9 cellular contexts compared by ENCODE assay signal in genomic region chr7:50335795-50336754, GRCh38. TPM values are rescaled to one million over a fixed set of nuclear protein-coding genes. Genes with fewer than 3 reads are reported as not detected.
A peak's percentile ranks its signal among the peaks of the same experiment; 100 is the strongest.
DNase-seq lines count a peak whose midpoint lies in the region; ATAC-seq and TF ChIP-seq lines count a peak whose summit lies in the region.
"Had no signal": no experiment of that assay in that cellular context is flagged by ENCODE, and none has a peak within 500 bp of the region (broad histone marks: within the 10 kb centered on the region; RNA-seq: fewer than 3 reads in every experiment).

No MANE protein-coding gene starts in this region.

- H3K4me3 Mint-ChIP-seq in activated CD8-positive, alpha-beta memory T cell treated with anti-CD3 and anti-CD28 coated beads, Interleukin-2, amount 10 ng/mL, durations not matched to agents 7 days and 5 days, result no peak overlapping the region
- no peak overlapping the region for H3K4me3 Mint-ChIP-seq in natural killer cell

- peaks cover 97% of the 10 kb centered on the region for H3K4me1 ChIP-seq in Loucy (ENCODE audit: insufficient read depth, low read length, poor library complexity, severe bottlenecking)
- H3K4me1 ChIP-seq in esophagus muscularis mucosa, result no peaks in the 10 kb centered on the region

- peak; percentile 92 for DNase-seq in activated CD8-positive, alpha-beta memory T cell treated with anti-CD3 and anti-CD28 coated beads, Interleukin-2, amount 10 ng/mL, durations not matched to agents 7 days and 5 days
- DNase-seq in natural killer cell (peak; percentile 74), NCI-H1092 treated with DMSO at 0.1 percent for 48 hours (lab: John Stamatoyannopoulos, UW) (no peak), esophagus muscularis mucosa (ENCODE audit: extremely low spot score) (no peak), foreskin melanocyte (no peak)

- 68% methylated on average over 20 of the region's 22 CpGs for WGBS in esophagus muscularis mucosa

- H3K4me2 ChIP-seq in Loucy (ENCODE audit: low read depth, low read length, poor library complexity, severe bottlenecking), result peak overlapping the region; percentile 95

- TF ChIP-seq POLR2A in esophagus muscularis mucosa (IDR thresholded peaks at IDR 0.05; ENCODE audit: low read depth), result no peak

- H3K36me3 ChIP-seq in Loucy (ENCODE audit: insufficient read depth, low read length), result peaks cover 14% of the 10 kb centered on the region
- H3K36me3 ChIP-seq in esophagus muscularis mucosa, result no peaks in the 10 kb centered on the region

- TF ChIP-seq CTCF in Loucy (conservative IDR thresholded peaks at IDR 0.05; ENCODE audit: low read length) (peak; percentile 39; the same call in 1 of the 2 replicates), natural killer cell (IDR thresholded peaks at IDR 0.05) (no peak), esophagus muscularis mucosa (IDR thresholded peaks at IDR 0.05) (no peak)

- H3K9me2 ChIP-seq in Loucy (replicated peaks; ENCODE audit: low read depth, low read length), result no peaks in the 10 kb centered on the region

- H3K9me3 ChIP-seq in Loucy (ENCODE audit: insufficient read depth, low read depth, low read length) (no peaks in the 10 kb centered on the region), esophagus muscularis mucosa (no peaks in the 10 kb centered on the region)

- H2AFZ ChIP-seq in Loucy (ENCODE audit: low read length), result no peak overlapping the region

- peaks cover 30% of the 10 kb centered on the region for H3K4me1 Mint-ChIP-seq in activated CD8-positive, alpha-beta memory T cell treated with anti-CD3 and anti-CD28 coated beads, Interleukin-2, amount 10 ng/mL, durations not matched to agents 7 days and 5 days
- H3K4me1 Mint-ChIP-seq in natural killer cell, result peaks cover 19 to 39% of the 10 kb centered on the region in 2 donors

- no peak overlapping the region for H3K27ac ChIP-seq in esophagus muscularis mucosa (replicated peaks in 1 of 4)

- peak; percentile 22 for ATAC-seq in GM18873 (IDR thresholded peaks at IDR 0.05; ENCODE audit: low FRiP score, unreplicated experiment)
- ATAC-seq in activated CD8-positive, alpha-beta memory T cell treated with anti-CD3 and anti-CD28 coated beads, Interleukin-2, amount 10 ng/mL, durations not matched to agents 7 days and 5 days, result peak; percentile 45
- peak; percentile 74 to 82 (median 74) for ATAC-seq in natural killer cell
- ATAC-seq in GM18498 (IDR thresholded peaks at IDR 0.05; ENCODE audit: unreplicated experiment), result no peak

- H4K20me1 ChIP-seq in Loucy (ENCODE audit: insufficient read depth, low read length, poor library complexity, severe bottlenecking), result no peaks in the 10 kb centered on the region

- peaks cover 14% of the 10 kb centered on the region for H3F3A ChIP-seq in Loucy (ENCODE audit: low read depth)

- CTCF ChIA-PET in activated CD8-positive, alpha-beta memory T cell treated with anti-CD3 and anti-CD28 coated beads, Interleukin-2, amount 10 ng/mL, durations not matched to agents 7 days and 5 days (lab: Charles Lee), result interaction anchor here (0.7 to 7.7 kb wide), 10 partner anchors 8 to 131 kb away, joined by 3 to 57 read pairs (median 6); no protein-coding TSS in a partner anchor

- H3K27me3 ChIP-seq in Loucy (ENCODE audit: insufficient read depth, low read length, poor library complexity, severe bottlenecking), result no peaks in the 10 kb centered on the region
- H3K27me3 ChIP-seq in esophagus muscularis mucosa, result peaks cover 0 to 21% (median 0%) of the 10 kb centered on the region in 4 donors

- H3K4me3 ChIP-seq in Loucy (ENCODE audit: low read length, poor library complexity, severe bottlenecking), result no peak overlapping the region
- H3K4me3 ChIP-seq in esophagus muscularis mucosa, result no peak overlapping the region

- no peaks in the 10 kb centered on the region for H3K9me3 Mint-ChIP-seq in activated CD8-positive, alpha-beta memory T cell treated with anti-CD3 and anti-CD28 coated beads, Interleukin-2, amount 10 ng/mL, durations not matched to agents 7 days and 5 days (ENCODE audit: low read depth)
- H3K9me3 Mint-ChIP-seq in natural killer cell, result no peaks in the 10 kb centered on the region

- intact Hi-C loops in natural killer cell (cut with micrococcal nuclease), result loop anchor here (2.0 kb wide), 1 partner anchor 15 kb away; no protein-coding TSS in a partner anchor
- intact Hi-C loops in esophagus muscularis mucosa (cut with DNase I), result no loop called here

- peaks cover 53% of the 10 kb centered on the region for H3K36me3 Mint-ChIP-seq in activated CD8-positive, alpha-beta memory T cell treated with anti-CD3 and anti-CD28 coated beads, Interleukin-2, amount 10 ng/mL, durations not matched to agents 7 days and 5 days
- H3K36me3 Mint-ChIP-seq in natural killer cell, result no peaks in the 10 kb centered on the region

- H3K79me2 ChIP-seq in Loucy (ENCODE audit: insufficient read depth, low read length), result peaks cover 92% of the 10 kb centered on the region

- no peaks in the 10 kb centered on the region for H3K27me3 Mint-ChIP-seq in activated CD8-positive, alpha-beta memory T cell treated with anti-CD3 and anti-CD28 coated beads, Interleukin-2, amount 10 ng/mL, durations not matched to agents 7 days and 5 days
- H3K27me3 Mint-ChIP-seq in natural killer cell (ENCODE audit: low read depth in 2 of 2), result no peaks in the 10 kb centered on the region

- H3K9ac ChIP-seq in Loucy (ENCODE audit: low read depth, low read length, poor library complexity, severe bottlenecking), result peak overlapping the region; percentile 85

- TF ChIP-seq EP300 in esophagus muscularis mucosa (IDR thresholded peaks at IDR 0.05), result no peak

- H3K27ac Mint-ChIP-seq in activated CD8-positive, alpha-beta memory T cell treated with anti-CD3 and anti-CD28 coated beads, Interleukin-2, amount 10 ng/mL, durations not matched to agents 7 days and 5 days, result no peak overlapping the region
- H3K27ac Mint-ChIP-seq in natural killer cell, result no peak overlapping the region

RNA-seq across cellular contexts. Expression of gene IKZF1, which starts 31.6 kb away (rescaled TPM):
- total RNA-seq in activated CD8-positive, alpha-beta memory T cell treated with anti-CD3 and anti-CD28 coated beads, Interleukin-2, amount 10 ng/mL, durations not matched to agents 7 days and 5 days, result 100 to 1,000 TPM; 348 to 374 TPM
- 100 to 1,000 TPM; 294 to 391 (median 350) TPM for total RNA-seq in natural killer cell
- 10 to 100 TPM in 1 of 4 donors, 1 to 10 TPM in 3; 3.6 to 17.7 (median 9.2) TPM for total RNA-seq in esophagus muscularis mucosa
- total RNA-seq: fibroblast of villous mesenchyme had no signal

Comparison
In these comparisons a context has a peak if more than half of its experiments do, and no peak if none do; other contexts are left out.
1. DNase-seq: peak in activated CD8-positive, alpha-beta memory T cell treated with anti-CD3 and anti-CD28 coated beads, Interleukin-2, amount 10 ng/mL, durations not matched to agents 7 days and 5 days (single experiment) and natural killer cell (single experiment); none in NCI-H1092 treated with DMSO at 0.1 percent for 48 hours (single experiment), esophagus muscularis mucosa (single experiment) and foreskin melanocyte (single experiment).
2. RNA of gene IKZF1, which starts 31.6 kb away (total RNA-seq): 348 to 374 TPM in activated CD8-positive, alpha-beta memory T cell treated with anti-CD3 and anti-CD28 coated beads, Interleukin-2, amount 10 ng/mL, durations not matched to agents 7 days and 5 days and 294 to 391 TPM in natural killer cell; 3.6 to 17.7 TPM in esophagus muscularis mucosa; every median in the first group is over 10 times any median in the second.